In the genomic region with DNA sequence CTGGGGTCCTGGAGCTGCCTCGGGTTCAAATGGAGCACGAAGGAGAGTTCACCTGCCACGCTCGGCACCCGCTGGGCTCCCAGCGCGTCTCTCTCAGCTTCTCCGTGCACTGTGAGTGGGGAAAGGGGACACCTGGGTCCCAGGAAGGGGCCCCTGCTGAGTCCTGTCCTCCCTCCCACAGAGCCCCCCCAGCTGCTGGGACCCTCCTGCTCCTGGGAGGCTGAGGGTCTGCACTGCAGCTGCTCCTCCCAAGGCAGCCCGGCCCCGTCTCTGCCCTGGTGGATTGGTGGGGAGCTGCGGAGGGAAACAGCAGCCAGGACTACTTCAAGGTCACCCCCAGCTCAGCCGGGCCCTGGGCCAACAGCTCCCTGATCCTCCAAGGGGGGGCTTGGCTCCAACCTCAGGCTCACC, we compare ENCODE assay signal across 20 cellular contexts. TPM values are rescaled to one million over a fixed set of nuclear protein-coding genes. Genes with fewer than 3 reads are reported as not detected.
DNase-seq lines count a peak whose midpoint lies in the region; ATAC-seq and TF ChIP-seq lines count a peak whose summit lies in the region.
"Had no signal": no experiment of that assay in that cellular context is flagged by ENCODE, and none has a peak within 500 bp of the region (broad histone marks: within the 10 kb centered on the region; RNA-seq: fewer than 3 reads in every experiment).

No MANE protein-coding gene starts in this region.

- peaks cover 8% of the 10 kb centered on the region for H3K27me3 Mint-ChIP-seq in central memory CD8-positive, alpha-beta T cell
- peaks cover 13% of the 10 kb centered on the region for H3K27me3 Mint-ChIP-seq in activated T-cell treated with anti-CD3 and anti-CD28 coated beads, Interleukin-2, amount 50 U/mL, for 24 hours
- H3K27me3 Mint-ChIP-seq in activated T-helper 1 cell treated with anti-CD3 and anti-CD28 coated beads, Interleukin-12 subunit alpha, Interleukin-12 subunit beta, Interleukin-2, Interleukin-4 antibody, amounts not matched to agents 30 ng/mL and 10 ng/mL and 1 ng/mL, durations not matched to agents 14 hours and 24 hours and 36 hours (ENCODE audit: insufficient read depth) = peaks cover 2% of the 10 kb centered on the region

- H3K9me3 ChIP-seq in left ventricle myocardium inferior (replicated peaks) = no peaks in the 10 kb centered on the region
- no peaks in the 10 kb centered on the region for H3K9me3 ChIP-seq in parathyroid adenoma (ENCODE audit: control insufficient read depth, low read length)
- H3K9me3 ChIP-seq: BLaER1, HAP-1 had no signal

- H3K4me1 ChIP-seq in left ventricle myocardium inferior (peaks cover 9% of the 10 kb centered on the region), parathyroid adenoma (peaks cover 7% of the 10 kb centered on the region)
- H3K4me1 ChIP-seq: HAP-1 had no signal

- H3K9ac ChIP-seq in parathyroid adenoma = no peak overlapping the region
- H3K9ac ChIP-seq: BLaER1 had no signal

- H3K36me3 ChIP-seq in left ventricle myocardium inferior (peaks cover 15% of the 10 kb centered on the region), parathyroid adenoma (ENCODE audit: control insufficient read depth, insufficient read depth, low read length) (no peaks in the 10 kb centered on the region)
- H3K36me3 ChIP-seq: HAP-1 had no signal

- TF ChIP-seq CTCF in left ventricle myocardium inferior (IDR thresholded peaks at IDR 0.05; ENCODE audit: borderline replicate concordance) = no peak
- no peak for TF ChIP-seq CTCF in parathyroid adenoma (IDR thresholded peaks at IDR 0.05)

- H3K79me2 ChIP-seq in parathyroid adenoma = no peaks in the 10 kb centered on the region

- H3K4me3 ChIP-seq in left ventricle myocardium inferior = no peak overlapping the region
- H3K4me3 ChIP-seq in parathyroid adenoma (ENCODE audit: low read depth, low read length) = no peak overlapping the region
- H3K4me3 ChIP-seq: BLaER1, HAP-1 had no signal

- peaks cover 8% of the 10 kb centered on the region for H3K36me3 Mint-ChIP-seq in central memory CD8-positive, alpha-beta T cell (ENCODE audit: insufficient read depth)
- H3K36me3 Mint-ChIP-seq in activated T-cell treated with anti-CD3 and anti-CD28 coated beads, Interleukin-2, amount 50 U/mL, for 24 hours (ENCODE audit: low read depth) = peaks cover 21% of the 10 kb centered on the region
- H3K36me3 Mint-ChIP-seq in activated T-helper 1 cell treated with anti-CD3 and anti-CD28 coated beads, Interleukin-12 subunit alpha, Interleukin-12 subunit beta, Interleukin-2, Interleukin-4 antibody, amounts not matched to agents 30 ng/mL and 10 ng/mL and 1 ng/mL, durations not matched to agents 14 hours and 24 hours and 36 hours (ENCODE audit: low read depth) = peaks cover 7% of the 10 kb centered on the region

- H3K4me1 Mint-ChIP-seq in central memory CD8-positive, alpha-beta T cell = peaks cover 5% of the 10 kb centered on the region
- H3K4me1 Mint-ChIP-seq in activated T-cell treated with anti-CD3 and anti-CD28 coated beads, Interleukin-2, amount 50 U/mL, for 24 hours (ENCODE audit: low read depth) = no peaks in the 10 kb centered on the region
- no peaks in the 10 kb centered on the region for H3K4me1 Mint-ChIP-seq in activated T-helper 1 cell treated with anti-CD3 and anti-CD28 coated beads, Interleukin-12 subunit alpha, Interleukin-12 subunit beta, Interleukin-2, Interleukin-4 antibody, amounts not matched to agents 30 ng/mL and 10 ng/mL and 1 ng/mL, durations not matched to agents 14 hours and 24 hours and 36 hours (ENCODE audit: low read depth)

- DNase-seq in Right ventricle myocardium superior (peak; percentile 37), left ventricle myocardium inferior (no peak), caudate nucleus (lab: John Stamatoyannopoulos, UW) (no peak)
- DNase-seq in central memory CD8-positive, alpha-beta T cell (ENCODE audit: low spot score in 2 of 2) = no peak
- no peak for DNase-seq in activated T-cell treated with anti-CD3 and anti-CD28 coated beads, Interleukin-2, amount 50 U/mL, for 24 hours
- no peak for DNase-seq in activated T-helper 1 cell treated with anti-CD3 and anti-CD28 coated beads, Interleukin-12 subunit alpha, Interleukin-12 subunit beta, Interleukin-2, Interleukin-4 antibody, amounts not matched to agents 30 ng/mL and 10 ng/mL and 1 ng/mL, durations not matched to agents 14 hours and 24 hours and 36 hours (ENCODE audit: low spot score)
- DNase-seq: CD4-positive, CD25-positive, alpha-beta regulatory T cell; DMS153; DND-41; HFFc6; NCI-H1048; NCI-H1417; NCI-H1694; NCI-H2029 treated with DMSO at 0.1 percent for 48 hours; NCI-H446 treated with DMSO at 0.1 percent for 48 hours; NCI-H526 had no signal

- no peak overlapping the region for H3K4me2 ChIP-seq in parathyroid adenoma (ENCODE audit: low read length)
- H3K4me2 ChIP-seq: BLaER1 had no signal

- intact Hi-C loops in Right ventricle myocardium superior (cut with DNase I) = no loop called here
- intact Hi-C loops in left ventricle myocardium inferior (cut with micrococcal nuclease) = no loop called here
- intact Hi-C loops in activated T-helper 1 cell treated with anti-CD3 and anti-CD28 coated beads, Interleukin-12 subunit alpha, Interleukin-12 subunit beta, Interleukin-2, Interleukin-4 antibody, amounts not matched to agents 30 ng/mL and 10 ng/mL and 1 ng/mL, durations not matched to agents 14 hours and 24 hours and 36 hours (cut with micrococcal nuclease) = no loop called here

- no peaks in the 10 kb centered on the region for H3K9me3 Mint-ChIP-seq in central memory CD8-positive, alpha-beta T cell
- no peaks in the 10 kb centered on the region for H3K9me3 Mint-ChIP-seq in activated T-cell treated with anti-CD3 and anti-CD28 coated beads, Interleukin-2, amount 50 U/mL, for 24 hours
- no peaks in the 10 kb centered on the region for H3K9me3 Mint-ChIP-seq in activated T-helper 1 cell treated with anti-CD3 and anti-CD28 coated beads, Interleukin-12 subunit alpha, Interleukin-12 subunit beta, Interleukin-2, Interleukin-4 antibody, amounts not matched to agents 30 ng/mL and 10 ng/mL and 1 ng/mL, durations not matched to agents 14 hours and 24 hours and 36 hours
- H3K9me3 Mint-ChIP-seq: CD4-positive, CD25-positive, alpha-beta regulatory T cell; HFFc6 had no signal

- no peak overlapping the region for H3K4me3 Mint-ChIP-seq in central memory CD8-positive, alpha-beta T cell
- H3K4me3 Mint-ChIP-seq in activated T-cell treated with anti-CD3 and anti-CD28 coated beads, Interleukin-2, amount 50 U/mL, for 24 hours = no peak overlapping the region
- H3K4me3 Mint-ChIP-seq in activated T-helper 1 cell treated with anti-CD3 and anti-CD28 coated beads, Interleukin-12 subunit alpha, Interleukin-12 subunit beta, Interleukin-2, Interleukin-4 antibody, amounts not matched to agents 30 ng/mL and 10 ng/mL and 1 ng/mL, durations not matched to agents 14 hours and 24 hours and 36 hours = no peak overlapping the region
- H3K4me3 Mint-ChIP-seq: CD4-positive, CD25-positive, alpha-beta regulatory T cell; HFFc6; IgD-negative memory B cell had no signal

- H3K27me3 ChIP-seq in left ventricle myocardium inferior (ENCODE audit: low read depth) (peaks cover 24% of the 10 kb centered on the region), parathyroid adenoma (ENCODE audit: control insufficient read depth, insufficient read depth, low read length) (no peaks in the 10 kb centered on the region)
- H3K27me3 ChIP-seq: BLaER1 had no signal

- peak; percentile 12 for ATAC-seq in Right ventricle myocardium superior (ENCODE audit: poor library complexity)
- ATAC-seq in central memory CD8-positive, alpha-beta T cell (replicated peaks; ENCODE audit: extremely low read depth, poor library complexity, severe bottlenecking) = no peak

- peak overlapping the region; percentile 74 for H2AFZ ChIP-seq in parathyroid adenoma

- peak overlapping the region; percentile 29 for H3K27ac Mint-ChIP-seq in central memory CD8-positive, alpha-beta T cell (ENCODE audit: low read depth)
- H3K27ac Mint-ChIP-seq in activated T-cell treated with anti-CD3 and anti-CD28 coated beads, Interleukin-2, amount 50 U/mL, for 24 hours = no peak overlapping the region
- H3K27ac Mint-ChIP-seq in activated T-helper 1 cell treated with anti-CD3 and anti-CD28 coated beads, Interleukin-12 subunit alpha, Interleukin-12 subunit beta, Interleukin-2, Interleukin-4 antibody, amounts not matched to agents 30 ng/mL and 10 ng/mL and 1 ng/mL, durations not matched to agents 14 hours and 24 hours and 36 hours = no peak overlapping the region
- H3K27ac Mint-ChIP-seq: HFFc6, IgD-negative memory B cell had no signal

- H3K27ac ChIP-seq in left ventricle myocardium inferior (replicated peaks) = no peak overlapping the region
- no peak overlapping the region for H3K27ac ChIP-seq in parathyroid adenoma
- no peak overlapping the region for H3K27ac ChIP-seq in caudate nucleus (ENCODE audit: low read depth, low read length)
- H3K27ac ChIP-seq: BLaER1 had no signal

RNA-seq across cellular contexts. Expression of gene SIGLEC11, which starts 11.0 kb away (rescaled TPM):
- 0.75 TPM for total RNA-seq in Right ventricle myocardium superior
- 0.55 TPM for total RNA-seq in left ventricle myocardium inferior
- not detected in 2 replicates for total RNA-seq in activated T-helper 1 cell treated with anti-CD3 and anti-CD28 coated beads, Interleukin-12 subunit alpha, Interleukin-12 subunit beta, Interleukin-2, Interleukin-4 antibody, amounts not matched to agents 30 ng/mL and 10 ng/mL and 1 ng/mL, durations not matched to agents 14 hours and 24 hours and 36 hours
- total RNA-seq: CD4-positive, CD25-positive, alpha-beta regulatory T cell; HFFc6 had no signal

RNA-seq across cellular contexts. Expression of gene NUP62, which starts 42.7 kb away (rescaled TPM):
- total RNA-seq in Right ventricle myocardium superior = 28.2 TPM
- total RNA-seq in left ventricle myocardium inferior = 28.4 TPM
- total RNA-seq in activated T-helper 1 cell treated with anti-CD3 and anti-CD28 coated beads, Interleukin-12 subunit alpha, Interleukin-12 subunit beta, Interleukin-2, Interleukin-4 antibody, amounts not matched to agents 30 ng/mL and 10 ng/mL and 1 ng/mL, durations not matched to agents 14 hours and 24 hours and 36 hours = 231 and 238 TPM in 2 replicates

RNA-seq across cellular contexts. Expression of gene ATF5, which starts 43.0 kb away (rescaled TPM):
- 7.2 TPM for total RNA-seq in Right ventricle myocardium superior
- total RNA-seq in left ventricle myocardium inferior = 8.6 TPM
- total RNA-seq in activated T-helper 1 cell treated with anti-CD3 and anti-CD28 coated beads, Interleukin-12 subunit alpha, Interleukin-12 subunit beta, Interleukin-2, Interleukin-4 antibody, amounts not matched to agents 30 ng/mL and 10 ng/mL and 1 ng/mL, durations not matched to agents 14 hours and 24 hours and 36 hours = 50.7 and 52.0 TPM in 2 replicates

RNA-seq across cellular contexts. Expression of gene VRK3, which starts 53.2 kb away (rescaled TPM):
- total RNA-seq in Right ventricle myocardium superior (22.2 TPM), left ventricle myocardium inferior (22.6 TPM)
- total RNA-seq in activated T-helper 1 cell treated with anti-CD3 and anti-CD28 coated beads, Interleukin-12 subunit alpha, Interleukin-12 subunit beta, Interleukin-2, Interleukin-4 antibody, amounts not matched to agents 30 ng/mL and 10 ng/mL and 1 ng/mL, durations not matched to agents 14 hours and 24 hours and 36 hours = 66.7 and 69.4 TPM in 2 replicates

RNA-seq across cellular contexts. Expression of gene ZNF473, which starts 53.8 kb away (rescaled TPM):
- 3.7 TPM for total RNA-seq in Right ventricle myocardium superior
- 2.4 TPM for total RNA-seq in left ventricle myocardium inferior
- 10.1 and 11.8 TPM in 2 replicates for total RNA-seq in activated T-helper 1 cell treated with anti-CD3 and anti-CD28 coated beads, Interleukin-12 subunit alpha, Interleukin-12 subunit beta, Interleukin-2, Interleukin-4 antibody, amounts not matched to agents 30 ng/mL and 10 ng/mL and 1 ng/mL, durations not matched to agents 14 hours and 24 hours and 36 hours
